Comparison of ENCODE assay signal across 21 cellular contexts in the genomic region with DNA sequence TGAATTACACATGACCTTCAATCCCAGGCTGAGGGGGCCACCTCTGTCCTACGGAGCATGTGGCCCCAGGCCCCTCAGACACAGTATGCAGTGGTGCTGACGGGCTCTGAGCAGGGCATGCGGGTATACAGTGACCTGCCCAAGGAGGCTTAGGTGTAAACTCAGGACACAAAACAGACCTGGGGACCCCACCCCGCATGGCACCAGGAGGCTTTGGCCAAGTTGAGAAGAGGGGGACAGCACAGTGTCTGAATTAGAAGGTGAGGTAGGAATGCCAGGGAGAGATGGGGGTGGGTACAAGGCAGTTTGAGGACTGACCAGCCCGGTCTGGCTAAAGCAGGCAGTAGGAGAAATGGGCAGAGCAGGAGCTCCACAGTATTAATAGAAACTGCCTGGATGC.
A peak's percentile ranks its signal among the peaks of the same experiment; 100 is the strongest.
DNase-seq lines count a peak whose midpoint lies in the region; ATAC-seq, FAIRE-seq and TF ChIP-seq lines count a peak whose summit lies in the region.
"Had no signal": no experiment of that assay in that cellular context is flagged by ENCODE, and none has a peak within 500 bp of the region (broad histone marks: within the 10 kb centered on the region; RNA-seq: fewer than 3 reads in every experiment).

No MANE protein-coding gene starts in this region.

- H4K91ac ChIP-seq in H1 (replicated peaks; ENCODE audit: insufficient read length, low read length): no peak overlapping the region

- WGBS in H1 (ENCODE audit: extremely low coverage in 1 of 2, insufficient coverage in 1 of 2, insufficient read length in 1 of 2, insufficient replicate concordance in 2 of 2, low coverage in 1 of 2, low lambda C conversion rate in 2 of 2, missing lambda C conversion rate in 1 of 2), 2 experiments: 80% methylated on average over 5 of the region's 5 CpGs; no CpG with 5 or more reads in 1 of the 2 experiments
- 72 to 91% (median 84%) methylated on average over 4 to 5 of the region's 5 CpGs for WGBS in spleen, 5 donors

- H3K9me3 ChIP-seq in H1 (ENCODE audit: insufficient read depth in 2 of 2, low read depth in 1 of 2, low read length in 1 of 2) (no peaks in the 10 kb centered on the region), spleen (no peaks in the 10 kb centered on the region), left lung (no peaks in the 10 kb centered on the region)
- H3K9me3 ChIP-seq: BLaER1 treated with 17β-estradiol and CSF1 and Interleukin-3, amounts not matched to agents 10 nM and 100 nM had no signal

- H3K4me3 ChIP-seq in GM23338 (no peak overlapping the region), H1 (ENCODE audit: extremely low read depth in 1 of 4, insufficient read depth in 2 of 4, low read depth in 3 of 4, low read length in 4 of 4) (no peak overlapping the region), spleen (no peak overlapping the region), left lung (no peak overlapping the region)
- H3K4me3 ChIP-seq: BLaER1 treated with 17β-estradiol and CSF1 and Interleukin-3, amounts not matched to agents 10 nM and 100 nM; GM12878; GM23248 had no signal

- H3K27me3 ChIP-seq in GM23338 (ENCODE audit: insufficient read depth): no peaks in the 10 kb centered on the region
- no peaks in the 10 kb centered on the region for H3K27me3 ChIP-seq in H1 (replicated peaks in 1 of 4; ENCODE audit: control insufficient read depth in 3 of 4, extremely low read depth in 1 of 4, insufficient read depth in 3 of 4, low read length in 3 of 4)
- H3K27me3 ChIP-seq in spleen (replicated peaks in 1 of 7): peaks cover 0 to 12% (median 0%) of the 10 kb centered on the region in 7 donors
- no peaks in the 10 kb centered on the region for H3K27me3 ChIP-seq in left lung
- H3K27me3 ChIP-seq: BLaER1 treated with 17β-estradiol and CSF1 and Interleukin-3, amounts not matched to agents 10 nM and 100 nM had no signal

- ATAC-seq in GM23338: no peak
- no peak for ATAC-seq in left lung
- ATAC-seq: CD8-positive, alpha-beta T cell; GM12878; HCT116 had no signal

- DNase-seq in GM23338 (ENCODE audit: low spot score) (no peak), H1 (ENCODE audit: low read depth in 1 of 2, low spot score in 2 of 2) (no peak), spleen (peak; percentile 46), left lung (no peak), NCI-H226 (no peak), amniotic stem cell (lab: John Stamatoyannopoulos, UW) (no peak)
- no peak for DNase-seq in NK-92 treated with Interleukin-12 subunit alpha and Interleukin-12 subunit beta, amount 100 ng/mL, for 24 hours (lab: John Stamatoyannopoulos, UW)
- DNase-seq: 8988T; Calu3; CD8-positive, alpha-beta T cell; DMS79 treated with DMSO at 0.1 percent for 48 hours; GM23248; H7; HFFc6 had no signal

- no peaks in the 10 kb centered on the region for H4K20me1 ChIP-seq in GM23338 (replicated peaks; ENCODE audit: insufficient read depth)
- no peaks in the 10 kb centered on the region for H4K20me1 ChIP-seq in H1 (replicated peaks in 1 of 2; ENCODE audit: control insufficient read depth in 1 of 2, insufficient read depth in 2 of 2, low read length in 2 of 2)
- H4K20me1 ChIP-seq: BLaER1 treated with 17β-estradiol and CSF1 and Interleukin-3, amounts not matched to agents 10 nM and 100 nM had no signal

- peak overlapping the region; percentile 92 for H3K14ac ChIP-seq in H1 (ENCODE audit: insufficient read length)

- no peak overlapping the region for H3K18ac ChIP-seq in H1 (ENCODE audit: extremely low read depth, low read length)

- no peak overlapping the region for H2BK120ac ChIP-seq in H1 (replicated peaks; ENCODE audit: low read depth, low read length)

- H2BK20ac ChIP-seq in H1 (ENCODE audit: low read length): no peak overlapping the region

- no peak overlapping the region for H4K8ac ChIP-seq in H1 (ENCODE audit: extremely low read depth, insufficient read depth, low read length)

- H2AK5ac ChIP-seq in H1 (ENCODE audit: low read depth, low read length): no peak overlapping the region

- H3K56ac ChIP-seq in H1 (replicated peaks; ENCODE audit: insufficient read length, low read depth, low read length): no peak overlapping the region

- FAIRE-seq in H1 (lab: Jason Lieb, UNC): no peak
- FAIRE-seq: GM12878, GM19239, HTR-8/SVneo had no signal

- H3K9ac ChIP-seq in H1 (replicated peaks in 1 of 4; ENCODE audit: extremely low read depth in 1 of 4, low read depth in 3 of 4, low read length in 3 of 4): no peak overlapping the region
- H3K9ac ChIP-seq: BLaER1 treated with 17β-estradiol and CSF1 and Interleukin-3, amounts not matched to agents 10 nM and 100 nM; GM23248 had no signal

- intact Hi-C loops in spleen (cut with DNase I; ENCODE audit: low total_unique reads) (no loop called here), left lung (cut with DNase I) (no loop called here)

- H4K5ac ChIP-seq in H1 (ENCODE audit: insufficient read length, low read depth, low read length): no peak overlapping the region

- no peak for TF ChIP-seq EP300 in H1 (IDR thresholded peaks at IDR 0.05; ENCODE audit: borderline replicate concordance in 1 of 2, low read depth in 2 of 2, low read length in 2 of 2)

- no peak overlapping the region for H3K23ac ChIP-seq in H1 (ENCODE audit: insufficient read length)

- no peak for TF ChIP-seq RAD21 in H1 (IDR thresholded peaks at IDR 0.05 in 1 of 2, conservative IDR thresholded peaks at IDR 0.05 in 1 of 2; ENCODE audit: low read depth in 2 of 2, low read length in 2 of 2)

- H3F3A ChIP-seq in GM23338 (replicated peaks; ENCODE audit: low read depth): no peaks in the 10 kb centered on the region

- H3K9me3 Mint-ChIP-seq in GM23338: no peaks in the 10 kb centered on the region
- H3K9me3 Mint-ChIP-seq: CD8-positive, alpha-beta T cell; HFFc6 had no signal

- H3K4me1 Mint-ChIP-seq in GM23338: peaks cover 18% of the 10 kb centered on the region
- H3K4me1 Mint-ChIP-seq: B cell had no signal

- CTCF ChIA-PET in H1 (lab: Charles Lee; ENCODE audit: partially characterized antibody): interaction anchor here (0.6 to 1.9 kb wide), 3 partner anchors 44 to 885 kb away, joined by 3 to 4 read pairs (median 3); no protein-coding TSS in a partner anchor

- no peaks in the 10 kb centered on the region for H3K79me2 ChIP-seq in GM23338 (replicated peaks; ENCODE audit: insufficient read depth)
- no peaks in the 10 kb centered on the region for H3K79me2 ChIP-seq in H1 (ENCODE audit: control insufficient read depth in 1 of 2, insufficient read depth in 2 of 2, low read length in 2 of 2)

- POLR2A ChIA-PET in H1 (lab: Charles Lee; ENCODE audit: partially characterized antibody): no interaction called here

- H2BK5ac ChIP-seq in H1 (ENCODE audit: low read depth, low read length): no peak overlapping the region

- H3K79me1 ChIP-seq in H1 (ENCODE audit: low read depth, low read length): no peaks in the 10 kb centered on the region

- H3K27ac Mint-ChIP-seq in GM23338: no peak overlapping the region
- H3K27ac Mint-ChIP-seq: B cell; CD8-positive, alpha-beta T cell; HFFc6 had no signal

- H3K4me3 Mint-ChIP-seq in GM23338: no peak overlapping the region
- H3K4me3 Mint-ChIP-seq: B cell; CD8-positive, alpha-beta T cell; HFFc6 had no signal

- no peaks in the 10 kb centered on the region for H3K9me2 ChIP-seq in GM23338 (ENCODE audit: insufficient read depth)

- no peaks in the 10 kb centered on the region for H3K27me3 Mint-ChIP-seq in GM23338 (ENCODE audit: insufficient read depth, low read depth, poor library complexity)

- no peak overlapping the region for H2BK15ac ChIP-seq in H1 (ENCODE audit: low read length)

- no peaks in the 10 kb centered on the region for H3K36me3 ChIP-seq in GM23338 (ENCODE audit: insufficient read depth)
- no peaks in the 10 kb centered on the region for H3K36me3 ChIP-seq in H1 (ENCODE audit: control insufficient read depth in 2 of 4, insufficient read depth in 4 of 4, low read length in 3 of 4)
- H3K36me3 ChIP-seq in spleen: no peaks in the 10 kb centered on the region
- H3K36me3 ChIP-seq in left lung: no peaks in the 10 kb centered on the region
- H3K36me3 ChIP-seq: BLaER1 treated with 17β-estradiol and CSF1 and Interleukin-3, amounts not matched to agents 10 nM and 100 nM had no signal

- no peaks in the 10 kb centered on the region for H3K4me1 ChIP-seq in GM23338 (ENCODE audit: insufficient read depth)
- peaks cover 0 to 3% (median 0%) of the 10 kb centered on the region in 4 experiments; a peak in 2 of 7 replicates for H3K4me1 ChIP-seq in H1 (replicated peaks in 1 of 4; ENCODE audit: control insufficient read depth in 3 of 4, insufficient read depth in 4 of 4, low read length in 3 of 4)
- no peaks in the 10 kb centered on the region for H3K4me1 ChIP-seq in spleen
- H3K4me1 ChIP-seq in left lung: no peaks in the 10 kb centered on the region
- H3K4me1 ChIP-seq: BLaER1 treated with 17β-estradiol and CSF1 and Interleukin-3, amounts not matched to agents 10 nM and 100 nM had no signal

- no peak overlapping the region for H3K4me2 ChIP-seq in GM23338
- H3K4me2 ChIP-seq in H1 (ENCODE audit: insufficient read depth in 1 of 2, low read depth in 2 of 2, low read length in 2 of 2): no peak overlapping the region
- H3K4me2 ChIP-seq: BLaER1 treated with 17β-estradiol and CSF1 and Interleukin-3, amounts not matched to agents 10 nM and 100 nM had no signal

- peak overlapping the region; percentile 23; the same call in 1 of the 2 replicates for H2AFZ ChIP-seq in GM23338
- no peak overlapping the region for H2AFZ ChIP-seq in H1 (ENCODE audit: low read length)
- H2AFZ ChIP-seq: GM23248 had no signal

- no peaks in the 10 kb centered on the region for H3K36me3 Mint-ChIP-seq in GM23338 (ENCODE audit: low read depth)
- H3K36me3 Mint-ChIP-seq: CD8-positive, alpha-beta T cell had no signal

- TF ChIP-seq CTCF in GM23338 (conservative IDR thresholded peaks at IDR 0.05; ENCODE audit: low read depth in 2 of 2) (no peak), H1 (IDR thresholded peaks at IDR 0.05; ENCODE audit: control extremely low read depth in 1 of 3, insufficient read depth in 1 of 3, low read depth in 1 of 3, low read length in 3 of 3) (no peak), spleen (IDR thresholded peaks at IDR 0.05 in 8 of 11, conservative IDR thresholded peaks at IDR 0.05 in 3 of 11) (no peak), left lung (IDR thresholded peaks at IDR 0.05) (no peak)

- H3K4ac ChIP-seq in H1 (replicated peaks; ENCODE audit: insufficient read length, low read depth, low read length): no peak overlapping the region

- no peaks in the 10 kb centered on the region for H3K23me2 ChIP-seq in H1 (ENCODE audit: low read depth, low read length)

- no peak overlapping the region for H3K27ac ChIP-seq in GM23338 (ENCODE audit: low read depth)
- peak overlapping the region; percentile 17 for H3K27ac ChIP-seq in angular gyrus (ENCODE audit: low read depth, low read length)
- no peak overlapping the region for H3K27ac ChIP-seq in H1 (ENCODE audit: low read depth, low read length)
- no peak overlapping the region for H3K27ac ChIP-seq in spleen
- H3K27ac ChIP-seq in left lung: no peak overlapping the region
- H3K27ac ChIP-seq: BLaER1 treated with 17β-estradiol and CSF1 and Interleukin-3, amounts not matched to agents 10 nM and 100 nM; GM23248 had no signal

- H2BK12ac ChIP-seq in H1 (ENCODE audit: low read depth, low read length): no peak overlapping the region

- TF ChIP-seq POLR2A in H1 (IDR thresholded peaks at IDR 0.05; ENCODE audit: control extremely low read depth in 1 of 2, low read depth in 2 of 2, low read length in 2 of 2) (no peak), spleen (IDR thresholded peaks at IDR 0.05) (no peak)

TF ChIP-seq in GM23338, 12 proteins besides CTCF, POLR2A, EP300 and RAD21 (continues in another document):
- no peak for TF ChIP-seq ZNF331 (CRISPR knock-in tag; IDR thresholded peaks at IDR 0.05; ENCODE audit: low read depth)
